27 cellular contexts compared by ENCODE assay signal in genomic region chr14:72089625-72090024, GRCh38.
"Had no signal": no experiment of that assay in that cellular context is flagged by ENCODE, and none has a peak within 500 bp of the region (broad histone marks: within the 10 kb centered on the region; RNA-seq: fewer than 3 reads in every experiment).

No MANE protein-coding gene starts in this region.

- H3K4me3 Mint-ChIP-seq: nephron; neural progenitor cell; stimulated activated effector memory CD8-positive, alpha-beta T cell treated with anti-CD3 and anti-CD28 coated beads, Interleukin-12 subunit alpha, Interleukin-12 subunit beta, amount 100 ng/mL, for 72 hours; stimulated activated naive B cell treated with anti-CD40 and anti-IgM and Interleukin-4, amounts not matched to agents 10 μg/mL and 1 μg/mL and 100 μg/mL, for 72 hours; stimulated activated naive CD8-positive, alpha-beta T cell treated with anti-CD3 and anti-CD28 coated beads, Interleukin-15, Interleukin-2, amounts not matched to agents 100 ng/mL and 50 ng/mL, for 24 hours had no signal

- H3K4me1 Mint-ChIP-seq: neural progenitor cell; stimulated activated naive B cell treated with anti-CD40 and anti-IgM and Interleukin-4, amounts not matched to agents 10 μg/mL and 1 μg/mL and 100 μg/mL, for 72 hours had no signal

- H3K4me3 ChIP-seq: neural progenitor cell, ovary, psoas muscle, right lobe of liver, sigmoid colon, stomach, thoracic aorta, thyroid gland, tibial nerve, upper lobe of left lung, vagina had no signal

- ATAC-seq: psoas muscle; right cardiac atrium; right lobe of liver; stimulated activated effector memory CD8-positive, alpha-beta T cell treated with anti-CD3 and anti-CD28 coated beads, Interleukin-12 subunit alpha, Interleukin-12 subunit beta, amount 100 ng/mL, for 72 hours; stimulated activated naive B cell treated with anti-CD40 and anti-IgM and Interleukin-4, amounts not matched to agents 10 μg/mL and 1 μg/mL and 100 μg/mL, for 72 hours had no signal

- H3K9me3 ChIP-seq: ovary, psoas muscle, right lobe of liver, sigmoid colon, stomach, thoracic aorta, thyroid gland, tibial nerve, upper lobe of left lung, vagina had no signal

- H3K4me1 ChIP-seq: neural progenitor cell, parathyroid adenoma, psoas muscle, right lobe of liver, sigmoid colon, stomach, thyroid gland, tibial nerve, upper lobe of left lung, vagina had no signal

- H3K27ac ChIP-seq: neural progenitor cell, ovary, parathyroid adenoma, psoas muscle, right lobe of liver, sigmoid colon, stomach, thoracic aorta, thyroid gland, tibial nerve, upper lobe of left lung, vagina had no signal

- H3K27me3 ChIP-seq: neural progenitor cell, ovary, right lobe of liver, sigmoid colon, thyroid gland, tibial nerve, upper lobe of left lung, vagina had no signal

- H3K36me3 ChIP-seq: neural progenitor cell, ovary, right lobe of liver, sigmoid colon, stomach, thoracic aorta, thyroid gland, tibial nerve, upper lobe of left lung, vagina had no signal

- H3K9me3 Mint-ChIP-seq: nephron; neural progenitor cell; stimulated activated effector memory CD8-positive, alpha-beta T cell treated with anti-CD3 and anti-CD28 coated beads, Interleukin-12 subunit alpha, Interleukin-12 subunit beta, amount 100 ng/mL, for 72 hours; stimulated activated naive B cell treated with anti-CD40 and anti-IgM and Interleukin-4, amounts not matched to agents 10 μg/mL and 1 μg/mL and 100 μg/mL, for 72 hours; stimulated activated naive CD8-positive, alpha-beta T cell treated with anti-CD3 and anti-CD28 coated beads, Interleukin-15, Interleukin-2, amounts not matched to agents 100 ng/mL and 50 ng/mL, for 24 hours had no signal

- H3K36me3 Mint-ChIP-seq: neural progenitor cell; stimulated activated effector memory CD8-positive, alpha-beta T cell treated with anti-CD3 and anti-CD28 coated beads, Interleukin-12 subunit alpha, Interleukin-12 subunit beta, amount 100 ng/mL, for 72 hours; stimulated activated naive B cell treated with anti-CD40 and anti-IgM and Interleukin-4, amounts not matched to agents 10 μg/mL and 1 μg/mL and 100 μg/mL, for 72 hours had no signal

- DNase-seq: occipital lobe; ovary; posterior cingulate gyrus; psoas muscle; right cardiac atrium; right lobe of liver; sigmoid colon; small intestine; stimulated activated CD4-positive, alpha-beta T cell treated with anti-CD3 and anti-CD28 coated beads, Interleukin-15, amount 100 ng/mL, for 24 hours; stimulated activated CD4-positive, alpha-beta T cell treated with anti-CD3 and anti-CD28 coated beads, Interleukin-2, amount 100 ng/mL, for 24 hours; stimulated activated CD4-positive, alpha-beta T cell treated with anti-CD3 and anti-CD28 coated beads, Interleukin-2, amount 100 ng/mL, for 48 hours; stimulated activated CD4-positive, alpha-beta T cell treated with anti-CD3 and anti-CD28 coated beads, Interleukin-4, amount 100 ng/mL, for 24 hours; stimulated activated naive B cell treated with anti-CD40 and anti-IgM and Interleukin-4, amounts not matched to agents 10 μg/mL and 1 μg/mL and 100 μg/mL, for 72 hours; stimulated activated naive CD4-positive, alpha-beta T cell treated with Interleukin-2 at 50 U/mL for 16 hours; stomach; thyroid gland; trophoblast cell had no signal

- H3K27ac Mint-ChIP-seq: nephron; neural progenitor cell; progenitor cell of endocrine pancreas; stimulated activated effector memory CD8-positive, alpha-beta T cell treated with anti-CD3 and anti-CD28 coated beads, Interleukin-12 subunit alpha, Interleukin-12 subunit beta, amount 100 ng/mL, for 72 hours; stimulated activated naive B cell treated with anti-CD40 and anti-IgM and Interleukin-4, amounts not matched to agents 10 μg/mL and 1 μg/mL and 100 μg/mL, for 72 hours; stimulated activated naive CD8-positive, alpha-beta T cell treated with anti-CD3 and anti-CD28 coated beads, Interleukin-15, Interleukin-2, amounts not matched to agents 100 ng/mL and 50 ng/mL, for 24 hours had no signal
